ENCODE assay signal across 21 cellular contexts in genomic region chr11:123753110-123753509, GRCh38. TPM values are rescaled to one million over a fixed set of nuclear protein-coding genes. Genes with fewer than 3 reads are reported as not detected.
"Had no signal": no experiment of that assay in that cellular context is flagged by ENCODE, and none has a peak within 500 bp of the region (broad histone marks: within the 10 kb centered on the region; RNA-seq: fewer than 3 reads in every experiment).

No MANE protein-coding gene starts in this region.

- H3K4me3 ChIP-seq: tibial artery had no signal

- H3K4me1 ChIP-seq: tibial artery had no signal

- ATAC-seq: activated T-helper 17 cell treated with anti-CD3 and anti-CD28 coated beads, Interleukin-2, amount 50 U/mL, for 72 hours; foreskin keratinocyte; natural killer cell treated with Interleukin-12 subunit alpha and Interleukin-12 subunit beta and Interleukin-15 and Interleukin-18, amount 100 ng/mL, for 72 hours; stimulated activated effector memory CD8-positive, alpha-beta T cell treated with anti-CD3 and anti-CD28 coated beads, Interleukin-12 subunit alpha, Interleukin-12 subunit beta, amount 100 ng/mL, for 72 hours had no signal

- H3K27me3 ChIP-seq: foreskin keratinocyte, tibial artery had no signal

- H3K4me1 Mint-ChIP-seq: activated T-helper 17 cell treated with anti-CD3 and anti-CD28 coated beads, Interleukin-2, amount 50 U/mL, for 72 hours; stimulated activated effector memory CD8-positive, alpha-beta T cell treated with anti-CD3 and anti-CD28 coated beads, Interleukin-12 subunit alpha, Interleukin-12 subunit beta, amount 100 ng/mL, for 72 hours had no signal

- H3K27ac Mint-ChIP-seq: activated B cell treated with CpG ODN at 0.5 μM for 24 hours; activated naive CD4-positive, alpha-beta T cell treated with anti-CD3 and anti-CD28 coated beads for 36 hours; activated T-helper 17 cell treated with anti-CD3 and anti-CD28 coated beads, Interleukin-2, amount 50 U/mL, for 72 hours; dendritic cell treated with granulocyte-macrophage colony-stimulating factor and Interleukin-4, amounts not matched to agents 40 ng/mL and 50 ng/mL, for 4 days; natural killer cell treated with Interleukin-12 subunit alpha and Interleukin-12 subunit beta and Interleukin-15 and Interleukin-18, amount 100 ng/mL, for 72 hours; stimulated activated effector memory CD8-positive, alpha-beta T cell treated with anti-CD3 and anti-CD28 coated beads, Interleukin-12 subunit alpha, Interleukin-12 subunit beta, amount 100 ng/mL, for 72 hours had no signal

- H3K4me3 Mint-ChIP-seq: activated B cell treated with CpG ODN at 0.5 μM for 24 hours; activated CD4-positive, alpha-beta T cell treated with anti-CD3 and anti-CD28 coated beads, Interleukin-2, amount 10 ng/mL, durations not matched to agents 7 days and 5 days; activated naive CD4-positive, alpha-beta T cell treated with anti-CD3 and anti-CD28 coated beads for 36 hours; activated T-helper 17 cell treated with anti-CD3 and anti-CD28 coated beads, Interleukin-2, amount 50 U/mL, for 72 hours; dendritic cell treated with granulocyte-macrophage colony-stimulating factor and Interleukin-4, amounts not matched to agents 40 ng/mL and 50 ng/mL, for 4 days; natural killer cell treated with Interleukin-12 subunit alpha and Interleukin-12 subunit beta and Interleukin-15 and Interleukin-18, amount 100 ng/mL, for 72 hours; stimulated activated effector memory CD8-positive, alpha-beta T cell treated with anti-CD3 and anti-CD28 coated beads, Interleukin-12 subunit alpha, Interleukin-12 subunit beta, amount 100 ng/mL, for 72 hours had no signal

- H3K36me3 ChIP-seq: tibial artery had no signal

- FAIRE-seq: astrocyte, bronchial epithelial cell, TTC549, urothelium cell line had no signal

- DNase-seq: activated B cell treated with CpG ODN at 0.5 μM for 24 hours; activated CD4-positive, alpha-beta T cell treated with anti-CD3 and anti-CD28 coated beads, Interleukin-2, amount 10 ng/mL, durations not matched to agents 7 days and 5 days; activated naive CD4-positive, alpha-beta T cell treated with anti-CD3 and anti-CD28 coated beads for 36 hours; activated T-cell treated with anti-CD3 and anti-CD28 coated beads for 4 hours; effector memory CD4-positive, alpha-beta T cell; foreskin keratinocyte; mesendoderm; tibial artery had no signal

- H3K27ac ChIP-seq: foreskin keratinocyte, tibial artery had no signal

- H3K9me3 Mint-ChIP-seq: activated CD4-positive, alpha-beta T cell treated with anti-CD3 and anti-CD28 coated beads, Interleukin-2, amount 10 ng/mL, durations not matched to agents 7 days and 5 days; activated naive CD4-positive, alpha-beta T cell treated with anti-CD3 and anti-CD28 coated beads for 36 hours; activated T-helper 17 cell treated with anti-CD3 and anti-CD28 coated beads, Interleukin-2, amount 50 U/mL, for 72 hours; dendritic cell treated with granulocyte-macrophage colony-stimulating factor and Interleukin-4, amounts not matched to agents 40 ng/mL and 50 ng/mL, for 4 days; natural killer cell treated with Interleukin-12 subunit alpha and Interleukin-12 subunit beta and Interleukin-15 and Interleukin-18, amount 100 ng/mL, for 72 hours; stimulated activated effector memory CD8-positive, alpha-beta T cell treated with anti-CD3 and anti-CD28 coated beads, Interleukin-12 subunit alpha, Interleukin-12 subunit beta, amount 100 ng/mL, for 72 hours had no signal

- H3K36me3 Mint-ChIP-seq: natural killer cell treated with Interleukin-12 subunit alpha and Interleukin-12 subunit beta and Interleukin-15 and Interleukin-18, amount 100 ng/mL, for 72 hours had no signal

- H3K9me3 ChIP-seq: tibial artery had no signal

RNA-seq across cellular contexts. Expression of gene OR6X1, which starts 1.2 kb away (rescaled TPM):
- total RNA-seq: activated B cell treated with CpG ODN at 0.5 μM for 24 hours; activated CD4-positive, alpha-beta T cell treated with anti-CD3 and anti-CD28 coated beads, Interleukin-2, amount 10 ng/mL, durations not matched to agents 7 days and 5 days; activated CD8-positive, alpha-beta memory T cell treated with anti-CD3 and anti-CD28 coated beads for 36 hours; activated naive CD4-positive, alpha-beta T cell treated with anti-CD3 and anti-CD28 coated beads for 36 hours; activated T-helper 17 cell treated with anti-CD3 and anti-CD28 coated beads, Interleukin-2, amount 50 U/mL, for 72 hours; astrocyte; bronchial epithelial cell; cerebellum; foreskin keratinocyte; lower leg skin; natural killer cell treated with Interleukin-12 subunit alpha and Interleukin-12 subunit beta and Interleukin-15 and Interleukin-18, amount 100 ng/mL, for 72 hours; posterior vena cava had no signal
- polyA plus RNA-seq: adipose tissue, foreskin keratinocyte had no signal

RNA-seq across cellular contexts. Expression of gene OR6M1, which starts 53.0 kb away (rescaled TPM):
- total RNA-seq: activated B cell treated with CpG ODN at 0.5 μM for 24 hours; activated CD4-positive, alpha-beta T cell treated with anti-CD3 and anti-CD28 coated beads, Interleukin-2, amount 10 ng/mL, durations not matched to agents 7 days and 5 days; activated CD8-positive, alpha-beta memory T cell treated with anti-CD3 and anti-CD28 coated beads for 36 hours; activated naive CD4-positive, alpha-beta T cell treated with anti-CD3 and anti-CD28 coated beads for 36 hours; activated T-helper 17 cell treated with anti-CD3 and anti-CD28 coated beads, Interleukin-2, amount 50 U/mL, for 72 hours; astrocyte; bronchial epithelial cell; cerebellum; foreskin keratinocyte; lower leg skin; natural killer cell treated with Interleukin-12 subunit alpha and Interleukin-12 subunit beta and Interleukin-15 and Interleukin-18, amount 100 ng/mL, for 72 hours; posterior vena cava had no signal
- polyA plus RNA-seq: adipose tissue, foreskin keratinocyte had no signal
